Comparison of ENCODE assay signal across 8 cellular contexts in the genomic region with DNA sequence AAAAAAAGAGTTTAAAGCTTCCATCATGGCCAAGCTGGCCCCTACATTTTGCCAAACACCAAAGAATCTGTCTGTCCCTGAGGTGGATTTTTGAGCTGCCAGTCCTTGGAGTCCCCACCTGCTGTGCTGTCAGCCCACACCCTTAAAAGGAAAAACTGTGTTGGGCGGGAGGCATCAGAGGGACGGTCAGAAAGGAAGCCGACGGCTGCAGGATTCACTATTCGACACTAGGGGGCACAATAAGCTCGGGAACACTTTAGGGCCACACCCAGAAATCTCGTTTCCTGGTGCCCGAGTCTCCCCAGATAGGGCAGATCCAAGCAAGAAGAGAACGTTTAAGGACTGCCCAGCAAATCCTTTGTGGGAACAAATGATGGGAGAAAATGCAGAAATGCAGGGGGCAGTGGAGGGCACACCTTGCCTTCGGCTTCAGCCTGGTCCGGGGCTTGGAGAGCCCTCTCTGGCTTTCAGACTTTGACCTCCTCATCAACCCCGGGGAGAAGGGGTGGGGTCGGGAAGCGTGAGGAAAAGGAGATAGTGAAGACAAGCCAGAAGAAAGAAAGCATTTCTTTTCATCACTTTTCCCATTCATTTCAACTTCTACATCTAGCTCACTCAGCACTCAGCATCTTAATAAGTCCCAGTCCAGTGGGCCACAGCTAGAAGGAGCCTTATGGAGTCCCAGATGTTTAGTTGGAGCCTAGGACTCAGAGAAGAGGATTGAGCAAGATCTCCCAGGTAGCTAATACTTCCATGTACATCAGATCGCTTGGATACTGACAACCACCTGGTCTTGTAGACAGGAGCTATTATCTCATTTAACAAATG. TPM values are rescaled to one million over a fixed set of nuclear protein-coding genes. Genes with fewer than 3 reads are reported as not detected.
A peak's percentile ranks its signal among the peaks of the same experiment; 100 is the strongest.
DNase-seq lines count a peak whose midpoint lies in the region; ATAC-seq and TF ChIP-seq lines count a peak whose summit lies in the region.

No MANE protein-coding gene starts in this region.

- no peaks in the 10 kb centered on the region for H3K9me3 ChIP-seq in CD4-positive, CD25-positive, alpha-beta regulatory T cell (ENCODE audit: control insufficient read depth in 2 of 2, low read length in 2 of 2)
- no peaks in the 10 kb centered on the region for H3K9me3 ChIP-seq in HUES6 (ENCODE audit: control insufficient read depth, insufficient read depth, low read depth, low read length)
- no peaks in the 10 kb centered on the region for H3K9me3 ChIP-seq in NT2/D1 (ENCODE audit: insufficient read depth, low read length)

- peak; percentile 71 to 86 (median 81) for DNase-seq in CD4-positive, CD25-positive, alpha-beta regulatory T cell
- DNase-seq in NT2/D1 (ENCODE audit: low read depth, low spot score) (peak; percentile 94), endothelial cell (ENCODE audit: low spot score) (peak; percentile 84), midbrain (lab: John Stamatoyannopoulos, UW) (peak; percentile 91)
- DNase-seq in activated CD8-positive, alpha-beta memory T cell treated with anti-CD3 and anti-CD28 coated beads, Interleukin-2, amount 50 U/mL, for 24 hours (ENCODE audit: extremely low read depth), result peak; percentile 64
- DNase-seq in stimulated activated CD8-positive, alpha-beta memory T cell treated with anti-CD3 and anti-CD28 coated beads, Interleukin-15, amount 100 ng/mL, for 48 hours (ENCODE audit: low read depth in 2 of 2), result peak; percentile 52 to 60

- H3K4me3 Mint-ChIP-seq in CD4-positive, CD25-positive, alpha-beta regulatory T cell, result peak overlapping the region; percentile 17 to 87 (median 60)
- peak overlapping the region; percentile 43 for H3K4me3 Mint-ChIP-seq in endothelial cell (ENCODE audit: unreplicated experiment)

- peak overlapping the region; percentile 29 to 51 (median 43) for H3K27ac Mint-ChIP-seq in CD4-positive, CD25-positive, alpha-beta regulatory T cell
- H3K27ac Mint-ChIP-seq in endothelial cell (ENCODE audit: unreplicated experiment), result peak overlapping the region; percentile 55

- peak overlapping the region; percentile 62 for H3K9ac ChIP-seq in HUES6 (ENCODE audit: low read length)
- H3K9ac ChIP-seq in NT2/D1 (ENCODE audit: insufficient read length, low read depth), result peak overlapping the region; percentile 66

- peak; percentile 85 to 89 for ATAC-seq in CD4-positive, CD25-positive, alpha-beta regulatory T cell (ENCODE audit: low read depth in 2 of 2)
- peak; percentile 54 for ATAC-seq in GM19467 (IDR thresholded peaks at IDR 0.05; ENCODE audit: unreplicated experiment)

- H3K36me3 ChIP-seq in CD4-positive, CD25-positive, alpha-beta regulatory T cell (ENCODE audit: control insufficient read depth, insufficient read depth, low read length), result no peaks in the 10 kb centered on the region
- H3K36me3 ChIP-seq in HUES6 (ENCODE audit: control insufficient read depth, insufficient read depth, low read length), result no peaks in the 10 kb centered on the region
- H3K36me3 ChIP-seq in NT2/D1 (ENCODE audit: insufficient read depth, insufficient read length, low read length), result no peaks in the 10 kb centered on the region

- peak overlapping the region; percentile 38 for H3K4me3 ChIP-seq in CD4-positive, CD25-positive, alpha-beta regulatory T cell (ENCODE audit: low read depth, low read length)
- peak overlapping the region; percentile 59 for H3K4me3 ChIP-seq in HUES6 (ENCODE audit: low read depth, low read length)
- H3K4me3 ChIP-seq in NT2/D1 (ENCODE audit: insufficient read length, low read depth), result peak overlapping the region; percentile 31

- no peaks in the 10 kb centered on the region for H3K9me3 Mint-ChIP-seq in CD4-positive, CD25-positive, alpha-beta regulatory T cell
- H3K9me3 Mint-ChIP-seq in endothelial cell (ENCODE audit: unreplicated experiment), result no peaks in the 10 kb centered on the region

- peak; percentile 94 for TF ChIP-seq CTCF in endothelial cell (IDR thresholded peaks at IDR 0.05; ENCODE audit: unreplicated experiment)

- H3K27me3 Mint-ChIP-seq in CD4-positive, CD25-positive, alpha-beta regulatory T cell, result peaks cover 17% of the 10 kb centered on the region
- H3K27me3 Mint-ChIP-seq in endothelial cell (ENCODE audit: unreplicated experiment), result peaks cover 8% of the 10 kb centered on the region

- H3K27ac ChIP-seq in CD4-positive, CD25-positive, alpha-beta regulatory T cell (ENCODE audit: insufficient read depth, low read length, poor library complexity, severe bottlenecking), result no peak overlapping the region
- H3K27ac ChIP-seq in HUES6 (ENCODE audit: low read depth, low read length), result no peak overlapping the region

- peaks cover 2% of the 10 kb centered on the region for H3K27me3 ChIP-seq in CD4-positive, CD25-positive, alpha-beta regulatory T cell (ENCODE audit: control insufficient read depth, insufficient read depth, low read length)
- H3K27me3 ChIP-seq in HUES6 (ENCODE audit: control insufficient read depth, insufficient read depth, low read length), result no peaks in the 10 kb centered on the region
- no peaks in the 10 kb centered on the region for H3K27me3 ChIP-seq in NT2/D1 (ENCODE audit: insufficient read depth, insufficient read length)

- H3K4me1 Mint-ChIP-seq in CD4-positive, CD25-positive, alpha-beta regulatory T cell, result peaks cover 0 to 16% (median 14%) of the 10 kb centered on the region in 4 donors
- peaks cover 59% of the 10 kb centered on the region for H3K4me1 Mint-ChIP-seq in endothelial cell (ENCODE audit: unreplicated experiment)

- peaks cover 17% of the 10 kb centered on the region for H3K4me1 ChIP-seq in CD4-positive, CD25-positive, alpha-beta regulatory T cell (ENCODE audit: control insufficient read depth, insufficient read depth, low read length, poor library complexity, severe bottlenecking)
- peaks cover 28% of the 10 kb centered on the region for H3K4me1 ChIP-seq in HUES6 (ENCODE audit: control insufficient read depth, insufficient read depth, low read length)
- peaks cover 9% of the 10 kb centered on the region for H3K4me1 ChIP-seq in NT2/D1 (ENCODE audit: insufficient read depth, insufficient read length)

- no peaks in the 10 kb centered on the region for H3K36me3 Mint-ChIP-seq in CD4-positive, CD25-positive, alpha-beta regulatory T cell
- H3K36me3 Mint-ChIP-seq in endothelial cell (ENCODE audit: low read depth, unreplicated experiment), result peaks cover 4% of the 10 kb centered on the region

RNA-seq across cellular contexts. Expression of a gene that starts 5.0 kb away (rescaled TPM):
- 7.4 TPM for total RNA-seq in CD4-positive, CD25-positive, alpha-beta regulatory T cell
- polyA plus RNA-seq in CD4-positive, CD25-positive, alpha-beta regulatory T cell, result 1 to 10 TPM in 2 of 4 donors, under 1 TPM in 2; 0.72 to 2.0 (median 0.99) TPM
- 84.0 TPM for total RNA-seq in endothelial cell (ENCODE audit: unreplicated experiment)

Comparison
In these comparisons a context has a peak if more than half of its experiments do, and no peak if none do; other contexts are left out.
1. RNA of a gene that starts 5.0 kb away (total RNA-seq): 84.0 TPM in endothelial cell (single experiment); 7.4 TPM in CD4-positive, CD25-positive, alpha-beta regulatory T cell (single experiment); every median in the first group is over 10 times any median in the second.
2. Peak in every context shown above with its lines, with median percentiles within 50 percentile points of each other: DNase-seq and H3K4me3 ChIP-seq.